19 cellular contexts compared by ENCODE assay signal in genomic region chr1:19750101-19750881, GRCh38. TPM values are rescaled to one million over a fixed set of nuclear protein-coding genes. Genes with fewer than 3 reads are reported as not detected.
A peak's percentile ranks its signal among the peaks of the same experiment; 100 is the strongest.
DNase-seq lines count a peak whose midpoint lies in the region; FAIRE-seq and TF ChIP-seq lines count a peak whose summit lies in the region.
"Had no signal": no experiment of that assay in that cellular context is flagged by ENCODE, and none has a peak within 500 bp of the region (broad histone marks: within the 10 kb centered on the region; RNA-seq: fewer than 3 reads in every experiment).

No MANE protein-coding gene starts in this region.

- no peak overlapping the region for H3K4me3 ChIP-seq in osteoblast (ENCODE audit: insufficient read depth, low read length)
- no peak overlapping the region for H3K4me3 ChIP-seq in tibial nerve
- H3K4me3 ChIP-seq: cardiac muscle cell, dorsolateral prefrontal cortex, sigmoid colon had no signal

- TF ChIP-seq CTCF in osteoblast (IDR thresholded peaks at IDR 0.05; ENCODE audit: extremely low read depth, low read depth, low read length) (no peak), tibial nerve (IDR thresholded peaks at IDR 0.05) (no peak)

- H3K36me3 ChIP-seq in osteoblast (ENCODE audit: insufficient read depth, low read length): peaks cover 14% of the 10 kb centered on the region
- peaks cover 0 to 90% (median 15%) of the 10 kb centered on the region in 3 donors for H3K36me3 ChIP-seq in tibial nerve
- H3K36me3 ChIP-seq: BE2C, cardiac muscle cell had no signal

- no peak for TF ChIP-seq EP300 in tibial nerve (IDR thresholded peaks at IDR 0.05)

- H3K27ac ChIP-seq in osteoblast (ENCODE audit: low read depth, low read length): peak overlapping the region; percentile 5
- H3K27ac ChIP-seq in tibial nerve: no peak overlapping the region
- H3K27ac ChIP-seq: cardiac muscle cell, dorsolateral prefrontal cortex, sigmoid colon had no signal

- H2AFZ ChIP-seq in osteoblast (ENCODE audit: low read length): no peak overlapping the region

- H3K4me1 ChIP-seq in osteoblast (ENCODE audit: insufficient read depth, low read length) (peaks cover 9% of the 10 kb centered on the region), tibial nerve (no peaks in the 10 kb centered on the region)

- no peaks in the 10 kb centered on the region for H4K20me1 ChIP-seq in osteoblast (ENCODE audit: insufficient read depth, low read length)

- peak; percentile 86 for DNase-seq in ELR (ENCODE audit: low read depth)
- DNase-seq in M059J (ENCODE audit: low read depth): peak; percentile 88
- peak; percentile 27 for DNase-seq in dermis blood vessel endothelial cell
- peak; percentile 60 for DNase-seq in osteoblast (ENCODE audit: insufficient read length, low spot score, missing footprints)
- DNase-seq in tibial nerve (ENCODE audit: low spot score in 2 of 2): no peak
- DNase-seq in NCI-H2171 (lab: John Stamatoyannopoulos, UW): no peak
- DNase-seq in SHP77 treated with DMSO at 0.1 percent for 48 hours (lab: John Stamatoyannopoulos, UW): no peak
- no peak for DNase-seq in GM12892 (ENCODE audit: insufficient read length)
- DNase-seq: activated CD4-positive, alpha-beta T cell treated with anti-CD3 and anti-CD28 coated beads for 48 hours; BE2C; dorsolateral prefrontal cortex; head of caudate nucleus; left ventricle myocardium superior; NCI-H187; NCI-H226; sigmoid colon; stimulated activated naive B cell treated with anti-CD40 and anti-IgM and Interleukin-4, amounts not matched to agents 10 μg/mL and 1 μg/mL and 100 μg/mL, for 72 hours had no signal

- H3K27me3 ChIP-seq in osteoblast (ENCODE audit: insufficient read depth, low read length): no peaks in the 10 kb centered on the region
- H3K27me3 ChIP-seq in tibial nerve: no peaks in the 10 kb centered on the region
- H3K27me3 ChIP-seq: BE2C, dorsolateral prefrontal cortex, sigmoid colon had no signal

- H3K4me2 ChIP-seq in osteoblast (ENCODE audit: insufficient read depth, low read length): no peak overlapping the region

- FAIRE-seq in GM12892 (lab: Jason Lieb, UNC): no peak
- FAIRE-seq: TTC549 had no signal

- H3K79me2 ChIP-seq in osteoblast (ENCODE audit: insufficient read depth, low read length): no peaks in the 10 kb centered on the region

- H3K9me3 ChIP-seq in osteoblast (ENCODE audit: low read depth, low read length) (no peaks in the 10 kb centered on the region), tibial nerve (no peaks in the 10 kb centered on the region)
- H3K9me3 ChIP-seq: BE2C, sigmoid colon had no signal

- 89 to 91% methylated on average over 15 of the region's 15 CpGs for WGBS in tibial nerve, 2 donors

- TF ChIP-seq POLR2A in tibial nerve (IDR thresholded peaks at IDR 0.05) (no peak), GM12892 (IDR thresholded peaks at IDR 0.05; ENCODE audit: low read depth, low read length) (no peak)

RNA-seq across cellular contexts. Expression of gene TMCO4, which starts 49.4 kb away (rescaled TPM):
- total RNA-seq in M059J (2014; rRNA removed; shearing (Covaris generic)): 25.0 and 39.8 TPM in 2 replicates
- total RNA-seq in dermis blood vessel endothelial cell (10.6 and 11.4 TPM in 2 replicates), osteoblast (24.2 and 27.5 TPM in 2 replicates), tibial nerve (10 to 100 TPM; 19.3 to 37.5 (median 29.3) TPM)
- 4.6 TPM for polyA plus RNA-seq in GM12892 (2012; ENCODE audit: missing spikeins)

Comparison
In these comparisons a context has a peak if more than half of its experiments do, and no peak if none do; other contexts are left out.
1. DNase-seq: peak in ELR (single experiment), M059J (single experiment), dermis blood vessel endothelial cell (single experiment) and osteoblast (single experiment); none in tibial nerve (0 of 2), NCI-H2171 (single experiment), SHP77 treated with DMSO at 0.1 percent for 48 hours (single experiment) and GM12892 (single experiment).